12 cellular contexts compared by ENCODE assay signal in genomic region chr3:146166450-146167222, GRCh38. TPM values are rescaled to one million over a fixed set of nuclear protein-coding genes. Genes with fewer than 3 reads are reported as not detected.
DNase-seq lines count a peak whose midpoint lies in the region; ATAC-seq, FAIRE-seq and TF ChIP-seq lines count a peak whose summit lies in the region.
"Had no signal": no experiment of that assay in that cellular context is flagged by ENCODE, and none has a peak within 500 bp of the region (broad histone marks: within the 10 kb centered on the region; RNA-seq: fewer than 3 reads in every experiment).

No MANE protein-coding gene starts in this region.

- H3K79me2 ChIP-seq in mammary epithelial cell (ENCODE audit: insufficient read depth, low read length) = no peaks in the 10 kb centered on the region
- no peaks in the 10 kb centered on the region for H3K79me2 ChIP-seq in keratinocyte (ENCODE audit: control insufficient read depth, insufficient read depth, low read length)

- peak; percentile 93 for DNase-seq in LHCN-M2 (ENCODE audit: low read depth)
- DNase-seq in mammary epithelial cell = peak; percentile 86
- peak; percentile 68 for DNase-seq in keratinocyte (ENCODE audit: low read depth, low spot score)
- DNase-seq in thoracic aorta (ENCODE audit: low spot score) = no peak
- DNase-seq in HK-2 (ENCODE audit: unreplicated experiment) = no peak
- DNase-seq in GM13976 (ENCODE audit: low spot score) = no peak
- DNase-seq in activated T-helper 2 cell treated with anti-CD3 and anti-CD28 coated beads, Interferon-gamma antibody, Interleukin-2, Interleukin-4, amounts not matched to agents 10 μg/mL and 5 μg/mL and 100 μg/mL, durations not matched to agents 14 hours and 24 hours and 36 hours (ENCODE audit: low spot score) = no peak
- DNase-seq in stimulated activated naive CD8-positive, alpha-beta T cell treated with anti-CD3 and anti-CD28 coated beads, Interleukin-15, amount 100 ng/mL, for 72 hours = no peak
- DNase-seq: endodermal cell, NCI-H510A had no signal

- intact Hi-C loops in mammary epithelial cell (cut with micrococcal nuclease) = no loop called here
- intact Hi-C loops in activated T-helper 2 cell treated with anti-CD3 and anti-CD28 coated beads, Interferon-gamma antibody, Interleukin-2, Interleukin-4, amounts not matched to agents 10 μg/mL and 5 μg/mL and 100 μg/mL, durations not matched to agents 14 hours and 24 hours and 36 hours (cut with micrococcal nuclease) = no loop called here

- ATAC-seq in thoracic aorta (ENCODE audit: insufficient number of reproducible peaks, low FRiP score, low read depth) = no peak
- ATAC-seq in stimulated activated naive CD8-positive, alpha-beta T cell treated with anti-CD3 and anti-CD28 coated beads, Interleukin-15, amount 100 ng/mL, for 72 hours = no peak

- no peak overlapping the region for H3K4me3 ChIP-seq in mammary epithelial cell (replicated peaks in 1 of 3; ENCODE audit: insufficient read depth in 1 of 3, low read depth in 2 of 3, low read length in 3 of 3)
- H3K4me3 ChIP-seq in keratinocyte (ENCODE audit: control insufficient read depth in 2 of 3, extremely low read depth in 1 of 3, insufficient read depth in 2 of 3, low read depth in 1 of 3, low read length in 3 of 3) = no peak overlapping the region
- peak overlapping the region; percentile 14 for H3K4me3 ChIP-seq in thoracic aorta
- H3K4me3 ChIP-seq: lung had no signal

- no peak overlapping the region for H2AFZ ChIP-seq in mammary epithelial cell (ENCODE audit: low read depth, low read length)
- H2AFZ ChIP-seq in keratinocyte (ENCODE audit: control insufficient read depth, low read length) = peak overlapping the region; percentile 53

- H3K9me3 ChIP-seq in mammary epithelial cell (replicated peaks; ENCODE audit: insufficient read depth, low read length) = no peaks in the 10 kb centered on the region
- H3K9me3 ChIP-seq in keratinocyte (ENCODE audit: control insufficient read depth, low read depth, low read length) = no peaks in the 10 kb centered on the region
- H3K9me3 ChIP-seq in thoracic aorta = no peaks in the 10 kb centered on the region

- no peak overlapping the region for H3K27ac Mint-ChIP-seq in activated T-helper 2 cell treated with anti-CD3 and anti-CD28 coated beads, Interferon-gamma antibody, Interleukin-2, Interleukin-4, amounts not matched to agents 10 μg/mL and 5 μg/mL and 100 μg/mL, durations not matched to agents 14 hours and 24 hours and 36 hours
- H3K27ac Mint-ChIP-seq in stimulated activated naive CD8-positive, alpha-beta T cell treated with anti-CD3 and anti-CD28 coated beads, Interleukin-15, amount 100 ng/mL, for 72 hours = no peak overlapping the region
- H3K27ac Mint-ChIP-seq: activated T-helper 1 cell treated with anti-CD3 and anti-CD28 coated beads, Interleukin-12 subunit alpha, Interleukin-12 subunit beta, Interleukin-2, Interleukin-4 antibody, amounts not matched to agents 30 ng/mL and 10 ng/mL and 1 ng/mL, durations not matched to agents 14 hours and 24 hours and 36 hours; endodermal cell had no signal

- H3K27ac ChIP-seq in mammary epithelial cell (ENCODE audit: insufficient read depth, low read depth, low read length) (peak overlapping the region; percentile 35), keratinocyte (ENCODE audit: control insufficient read depth, insufficient read depth, low read length) (peak overlapping the region; percentile 53), thoracic aorta (peak overlapping the region; percentile 52 to 98)

- no peak overlapping the region for H3K4me3 Mint-ChIP-seq in activated T-helper 2 cell treated with anti-CD3 and anti-CD28 coated beads, Interferon-gamma antibody, Interleukin-2, Interleukin-4, amounts not matched to agents 10 μg/mL and 5 μg/mL and 100 μg/mL, durations not matched to agents 14 hours and 24 hours and 36 hours (ENCODE audit: low read depth)
- H3K4me3 Mint-ChIP-seq in stimulated activated naive CD8-positive, alpha-beta T cell treated with anti-CD3 and anti-CD28 coated beads, Interleukin-15, amount 100 ng/mL, for 72 hours = no peak overlapping the region
- H3K4me3 Mint-ChIP-seq: activated T-helper 1 cell treated with anti-CD3 and anti-CD28 coated beads, Interleukin-12 subunit alpha, Interleukin-12 subunit beta, Interleukin-2, Interleukin-4 antibody, amounts not matched to agents 30 ng/mL and 10 ng/mL and 1 ng/mL, durations not matched to agents 14 hours and 24 hours and 36 hours; endodermal cell had no signal

- H4K20me1 ChIP-seq in mammary epithelial cell (ENCODE audit: insufficient read depth, low read length) (no peaks in the 10 kb centered on the region), keratinocyte (ENCODE audit: control insufficient read depth, extremely low read depth, insufficient read depth, low read length) (no peaks in the 10 kb centered on the region)

- H3K4me1 ChIP-seq in mammary epithelial cell (ENCODE audit: insufficient read depth, low read length) = peaks cover 45% of the 10 kb centered on the region
- H3K4me1 ChIP-seq in keratinocyte (ENCODE audit: control insufficient read depth, extremely low read depth, insufficient read depth, low read length) = peaks cover 33% of the 10 kb centered on the region
- peaks cover 31 to 58% of the 10 kb centered on the region in 2 donors for H3K4me1 ChIP-seq in thoracic aorta (ENCODE audit: control insufficient read depth in 1 of 2, low read depth in 2 of 2)

- H3K27me3 ChIP-seq in mammary epithelial cell (ENCODE audit: insufficient read depth, low read length) = no peaks in the 10 kb centered on the region
- H3K27me3 ChIP-seq in keratinocyte (ENCODE audit: control insufficient read depth, extremely low read depth, insufficient read depth, low read length) = no peaks in the 10 kb centered on the region
- no peaks in the 10 kb centered on the region for H3K27me3 ChIP-seq in thoracic aorta (replicated peaks; ENCODE audit: insufficient read depth)

- no peaks in the 10 kb centered on the region for H3K9me1 ChIP-seq in keratinocyte (ENCODE audit: control insufficient read depth, extremely low read depth, insufficient read depth, low read length)

- no peaks in the 10 kb centered on the region for H3K36me3 ChIP-seq in mammary epithelial cell (ENCODE audit: insufficient read depth, low read length)
- H3K36me3 ChIP-seq in keratinocyte (ENCODE audit: control insufficient read depth in 2 of 2, extremely low read depth in 1 of 2, insufficient read depth in 2 of 2, low read length in 2 of 2) = no peaks in the 10 kb centered on the region
- no peaks in the 10 kb centered on the region for H3K36me3 ChIP-seq in thoracic aorta

- H3K4me2 ChIP-seq in mammary epithelial cell (ENCODE audit: insufficient read depth, low read depth, low read length) (no peak overlapping the region), keratinocyte (ENCODE audit: control insufficient read depth, extremely low read depth, insufficient read depth, low read depth, low read length) (peak overlapping the region; percentile 47)

- TF ChIP-seq CTCF in mammary epithelial cell (conservative IDR thresholded peaks at IDR 0.05 in 1 of 2, IDR thresholded peaks at IDR 0.05 in 1 of 2; ENCODE audit: extremely low read depth in 1 of 2, insufficient read depth in 1 of 2, low read depth in 1 of 2, low read length in 2 of 2) (no peak), keratinocyte (optimal IDR thresholded peaks at IDR 0.05 in 1 of 3, IDR thresholded peaks at IDR 0.05 in 1 of 3, conservative IDR thresholded peaks at IDR 0.05 in 1 of 3; ENCODE audit: extremely low read depth in 1 of 3, insufficient read depth in 2 of 3, low read length in 3 of 3) (no peak), thoracic aorta (IDR thresholded peaks at IDR 0.05) (no peak), GM13976 (IDR thresholded peaks at IDR 0.05; ENCODE audit: borderline replicate concordance, control extremely low read depth, extremely low read depth, insufficient read depth, missing control alignments) (no peak)

- 35% methylated on average over 8 of the region's 8 CpGs for WGBS in mammary epithelial cell (ENCODE audit: low coverage, missing lambda C conversion rate)

- BruUV-seq in mammary epithelial cell (replicated peaks; lab: Mats Ljungman, UMichigan) = no TSS peak

- H3K4me1 Mint-ChIP-seq in activated T-helper 2 cell treated with anti-CD3 and anti-CD28 coated beads, Interferon-gamma antibody, Interleukin-2, Interleukin-4, amounts not matched to agents 10 μg/mL and 5 μg/mL and 100 μg/mL, durations not matched to agents 14 hours and 24 hours and 36 hours (ENCODE audit: low read depth) = peaks cover 4% of the 10 kb centered on the region
- H3K4me1 Mint-ChIP-seq in stimulated activated naive CD8-positive, alpha-beta T cell treated with anti-CD3 and anti-CD28 coated beads, Interleukin-15, amount 100 ng/mL, for 72 hours = no peaks in the 10 kb centered on the region

- in situ Hi-C loops in mammary epithelial cell (cut with MboI; ENCODE audit: low sequenced_read_pairs in 2 of 2) = loop anchor here in 1 of 2 donors (25.0 kb wide), 1 partner anchor 104 kb away; no protein-coding TSS in a partner anchor
- in situ Hi-C loops in GM13976 (cut with MboI; ENCODE audit: low sequenced_read_pairs, unreplicated experiment) = no loop called here

- H3K27me3 Mint-ChIP-seq in activated T-helper 2 cell treated with anti-CD3 and anti-CD28 coated beads, Interferon-gamma antibody, Interleukin-2, Interleukin-4, amounts not matched to agents 10 μg/mL and 5 μg/mL and 100 μg/mL, durations not matched to agents 14 hours and 24 hours and 36 hours (ENCODE audit: low read depth) = peaks cover 32% of the 10 kb centered on the region
- peaks cover 37% of the 10 kb centered on the region for H3K27me3 Mint-ChIP-seq in stimulated activated naive CD8-positive, alpha-beta T cell treated with anti-CD3 and anti-CD28 coated beads, Interleukin-15, amount 100 ng/mL, for 72 hours

- dilution Hi-C loops in mammary epithelial cell (cut with HindIII; ENCODE audit: low sequenced_read_pairs) = no loop called here
- dilution Hi-C loops in keratinocyte (cut with MboI; ENCODE audit: extremely low pct_ligation_motif_present, low sequenced_read_pairs) = no loop called here

- no peaks in the 10 kb centered on the region for H3K9me3 Mint-ChIP-seq in activated T-helper 2 cell treated with anti-CD3 and anti-CD28 coated beads, Interferon-gamma antibody, Interleukin-2, Interleukin-4, amounts not matched to agents 10 μg/mL and 5 μg/mL and 100 μg/mL, durations not matched to agents 14 hours and 24 hours and 36 hours
- H3K9me3 Mint-ChIP-seq in stimulated activated naive CD8-positive, alpha-beta T cell treated with anti-CD3 and anti-CD28 coated beads, Interleukin-15, amount 100 ng/mL, for 72 hours = peaks cover 0 to 5% of the 10 kb centered on the region in 2 donors
- H3K9me3 Mint-ChIP-seq: activated T-helper 1 cell treated with anti-CD3 and anti-CD28 coated beads, Interleukin-12 subunit alpha, Interleukin-12 subunit beta, Interleukin-2, Interleukin-4 antibody, amounts not matched to agents 30 ng/mL and 10 ng/mL and 1 ng/mL, durations not matched to agents 14 hours and 24 hours and 36 hours; endodermal cell had no signal

- peak; percentile 98 for FAIRE-seq in keratinocyte (lab: Jason Lieb, UNC)

- H3K36me3 Mint-ChIP-seq in activated T-helper 2 cell treated with anti-CD3 and anti-CD28 coated beads, Interferon-gamma antibody, Interleukin-2, Interleukin-4, amounts not matched to agents 10 μg/mL and 5 μg/mL and 100 μg/mL, durations not matched to agents 14 hours and 24 hours and 36 hours (ENCODE audit: low read depth) = no peaks in the 10 kb centered on the region

- CTCF ChIA-PET in mammary epithelial cell (lab: Charles Lee; ENCODE audit: low non-redundant PET) = interaction anchor here (0.5 to 1.0 kb wide), 2 partner anchors 23 to 60 kb away, joined by 4 to 5 read pairs; no protein-coding TSS in a partner anchor

- H3K9ac ChIP-seq in mammary epithelial cell (ENCODE audit: insufficient read depth, low read length) (no peak overlapping the region), keratinocyte (ENCODE audit: control insufficient read depth, extremely low read depth, insufficient read depth, low read length) (peak overlapping the region; percentile 40)

RNA-seq across cellular contexts. Expression of gene PLOD2, which starts 5.7 kb away (rescaled TPM):
- total RNA-seq in LHCN-M2 (2014; rRNA removed) (197 and 249 TPM in 2 replicates), mammary epithelial cell (100 to 1,000 TPM in 1 of 2 donors, 10 to 100 TPM in 1; 42.1 to 112 TPM), thoracic aorta (10 to 100 TPM; 42.8 to 92.6 TPM)
- polyA plus RNA-seq in LHCN-M2 (2012) = 110 TPM
- polyA plus RNA-seq in mammary epithelial cell (19.6 TPM), keratinocyte (14.3 to 30.0 TPM (median 22.3 TPM) in 3 replicates)
- polyA minus RNA-seq in mammary epithelial cell (38.8 TPM), keratinocyte (4.1 to 27.4 TPM (median 16.5 TPM) in 3 replicates)
- polyA plus RNA-seq in keratinocyte (2011; ENCODE audit: low read depth) = 30.4 TPM
- 10.6 and 19.8 TPM in 2 replicates for polyA plus RNA-seq in keratinocyte (2011; cell fraction: cytosol; rRNA removed)
- polyA plus RNA-seq in keratinocyte (2011; cell fraction: nucleus; rRNA removed) = 35.2 and 56.0 TPM in 2 replicates
- 8.7 and 26.0 TPM in 2 replicates for polyA plus RNA-seq in keratinocyte (2012; ENCODE audit: low replicate concordance)
- 19.0 TPM for polyA minus RNA-seq in keratinocyte (2011; cell fraction: cytosol; rRNA and poly(A)+ RNA removed)
- 44.4 and 89.7 TPM in 2 replicates for polyA minus RNA-seq in keratinocyte (2011; cell fraction: nucleus; rRNA and poly(A)+ RNA removed)
- total RNA-seq in activated T-helper 2 cell treated with anti-CD3 and anti-CD28 coated beads, Interferon-gamma antibody, Interleukin-2, Interleukin-4, amounts not matched to agents 10 μg/mL and 5 μg/mL and 100 μg/mL, durations not matched to agents 14 hours and 24 hours and 36 hours = 1.1 and 2.2 TPM in 2 replicates

Comparison
In these comparisons a context has a peak if more than half of its experiments do, and no peak if none do; other contexts are left out.
1. DNase-seq: peak in LHCN-M2 (single experiment), mammary epithelial cell (single experiment) and keratinocyte (single experiment); none in thoracic aorta (single experiment), HK-2 (single experiment), GM13976 (single experiment), activated T-helper 2 cell treated with anti-CD3 and anti-CD28 coated beads, Interferon-gamma antibody, Interleukin-2, Interleukin-4, amounts not matched to agents 10 μg/mL and 5 μg/mL and 100 μg/mL, durations not matched to agents 14 hours and 24 hours and 36 hours (single experiment) and stimulated activated naive CD8-positive, alpha-beta T cell treated with anti-CD3 and anti-CD28 coated beads, Interleukin-15, amount 100 ng/mL, for 72 hours (0 of 2).
2. RNA of gene PLOD2, which starts 5.7 kb away (total RNA-seq): 197 to 249 TPM in LHCN-M2, 42.1 to 112 TPM in mammary epithelial cell and 42.8 to 92.6 TPM in thoracic aorta; 1.1 to 2.2 TPM in activated T-helper 2 cell treated with anti-CD3 and anti-CD28 coated beads, Interferon-gamma antibody, Interleukin-2, Interleukin-4, amounts not matched to agents 10 μg/mL and 5 μg/mL and 100 μg/mL, durations not matched to agents 14 hours and 24 hours and 36 hours; every median in the first group is over 10 times any median in the second.
3. Peak in every context shown above with its lines, with median percentiles within 50 percentile points of each other: H3K27ac ChIP-seq.